In genomic region chr17:59826741-59827453, GRCh38 we compare ENCODE assay signal across 9 cellular contexts.
DNase-seq lines count a peak whose midpoint lies in the region; ATAC-seq, FAIRE-seq and TF ChIP-seq lines count a peak whose summit lies in the region.
"Had no signal": no experiment of that assay in that cellular context is flagged by ENCODE, and none has a peak within 500 bp of the region (broad histone marks: within the 10 kb centered on the region; RNA-seq: fewer than 3 reads in every experiment).

No MANE protein-coding gene starts in this region.

- no peak for FAIRE-seq in frontal cortex (lab: Jason Lieb, UNC)

- no peak overlapping the region for H3K9ac ChIP-seq in fibroblast of lung (ENCODE audit: insufficient read depth, low read length)

- H3K4me1 ChIP-seq in fibroblast of lung (ENCODE audit: control insufficient read depth, extremely low read depth, insufficient read depth, low read length) (peaks cover 42% of the 10 kb centered on the region), stomach (peaks cover 42 to 70% (median 59%) of the 10 kb centered on the region in 4 donors)

- no peaks in the 10 kb centered on the region for H3K27me3 Mint-ChIP-seq in T-helper 1 cell treated with Interleukin-12 subunit alpha and Interleukin-12 subunit beta and Interleukin-4 antibody, amounts not matched to agents 30 μg/mL and 1 μg/mL, for 36 hours (ENCODE audit: low read depth)

- intact Hi-C loops in stomach (cut with DNase I; ENCODE audit: low total_unique reads), result no loop called here

- H3K27ac ChIP-seq in fibroblast of lung (ENCODE audit: insufficient read depth, low read length), result peak overlapping the region; percentile 69
- peak overlapping the region; percentile 71 to 87 (median 84) for H3K27ac ChIP-seq in stomach

- 83 to 95% (median 91%) methylated on average over 4 of the region's 4 CpGs for WGBS in stomach, 5 donors

- H3K27me3 ChIP-seq in fibroblast of lung (ENCODE audit: control insufficient read depth, insufficient read depth, low read length), result no peaks in the 10 kb centered on the region
- H3K27me3 ChIP-seq in stomach, result no peaks in the 10 kb centered on the region

- H4K20me1 ChIP-seq in fibroblast of lung (ENCODE audit: control insufficient read depth, extremely low read depth, insufficient read depth, low read length), result no peaks in the 10 kb centered on the region

- H3K9me3 Mint-ChIP-seq in T-helper 1 cell treated with Interleukin-12 subunit alpha and Interleukin-12 subunit beta and Interleukin-4 antibody, amounts not matched to agents 30 μg/mL and 1 μg/mL, for 36 hours, result no peaks in the 10 kb centered on the region

- peak; percentile 42 for DNase-seq in DMS 273 (lab: John Stamatoyannopoulos, UW; ENCODE audit: unreplicated experiment)
- no peak for DNase-seq in DMS 273 treated with DMSO at 0.1 percent for 48 hours (lab: John Stamatoyannopoulos, UW)
- DNase-seq in fibroblast of lung (ENCODE audit: low read depth in 2 of 2), result no peak
- DNase-seq in stomach, result no peak
- no peak for DNase-seq in frontal cortex (ENCODE audit: low spot score in 2 of 2)
- DNase-seq in HK-2 (ENCODE audit: unreplicated experiment), result no peak
- DNase-seq: foreskin fibroblast had no signal

- H3K36me3 ChIP-seq in fibroblast of lung (ENCODE audit: control insufficient read depth, insufficient read depth, low read length) (no peaks in the 10 kb centered on the region), stomach (peaks cover 0 to 13% (median 5%) of the 10 kb centered on the region in 4 donors)

- ATAC-seq in HG02798 (IDR thresholded peaks at IDR 0.05; ENCODE audit: poor library complexity, unreplicated experiment), result no peak

- TF ChIP-seq CTCF in fibroblast of lung (conservative IDR thresholded peaks at IDR 0.05 in 1 of 2, IDR thresholded peaks at IDR 0.05 in 1 of 2; ENCODE audit: low read depth in 1 of 2, low read length in 2 of 2), result no peak
- TF ChIP-seq CTCF in stomach (IDR thresholded peaks at IDR 0.05), result no peak

- no peak overlapping the region for H2AFZ ChIP-seq in fibroblast of lung (ENCODE audit: low read length)

- no peak for TF ChIP-seq EP300 in stomach (IDR thresholded peaks at IDR 0.05)

- no peak overlapping the region for H3K4me2 ChIP-seq in fibroblast of lung (ENCODE audit: extremely low read depth, insufficient read depth, low read length)

- H3K36me3 Mint-ChIP-seq in T-helper 1 cell treated with Interleukin-12 subunit alpha and Interleukin-12 subunit beta and Interleukin-4 antibody, amounts not matched to agents 30 μg/mL and 1 μg/mL, for 36 hours (ENCODE audit: low read depth), result peaks cover 13% of the 10 kb centered on the region

- peaks cover 65% of the 10 kb centered on the region for H3K4me1 Mint-ChIP-seq in T-helper 1 cell treated with Interleukin-12 subunit alpha and Interleukin-12 subunit beta and Interleukin-4 antibody, amounts not matched to agents 30 μg/mL and 1 μg/mL, for 36 hours (ENCODE audit: low read depth)

- H3K27ac Mint-ChIP-seq in T-helper 1 cell treated with Interleukin-12 subunit alpha and Interleukin-12 subunit beta and Interleukin-4 antibody, amounts not matched to agents 30 μg/mL and 1 μg/mL, for 36 hours, result peak overlapping the region; percentile 96

- peaks cover 11% of the 10 kb centered on the region for H3K79me2 ChIP-seq in fibroblast of lung (ENCODE audit: control insufficient read depth, insufficient read depth, low read length)

- H3K9me3 ChIP-seq in fibroblast of lung (ENCODE audit: control insufficient read depth, insufficient read depth, low read depth, low read length) (no peaks in the 10 kb centered on the region), stomach (no peaks in the 10 kb centered on the region)

- H3K4me3 ChIP-seq in fibroblast of lung (replicated peaks in 1 of 4; ENCODE audit: control extremely low read depth in 1 of 4, insufficient read depth in 1 of 4, low read depth in 3 of 4, low read length in 4 of 4) (no peak overlapping the region), stomach (no peak overlapping the region)

- H3K4me3 Mint-ChIP-seq in T-helper 1 cell treated with Interleukin-12 subunit alpha and Interleukin-12 subunit beta and Interleukin-4 antibody, amounts not matched to agents 30 μg/mL and 1 μg/mL, for 36 hours, result peak overlapping the region; percentile 82

- no peak for TF ChIP-seq POLR2A in stomach (IDR thresholded peaks at IDR 0.05)
